28 cellular contexts compared by ENCODE assay signal in the genomic region with DNA sequence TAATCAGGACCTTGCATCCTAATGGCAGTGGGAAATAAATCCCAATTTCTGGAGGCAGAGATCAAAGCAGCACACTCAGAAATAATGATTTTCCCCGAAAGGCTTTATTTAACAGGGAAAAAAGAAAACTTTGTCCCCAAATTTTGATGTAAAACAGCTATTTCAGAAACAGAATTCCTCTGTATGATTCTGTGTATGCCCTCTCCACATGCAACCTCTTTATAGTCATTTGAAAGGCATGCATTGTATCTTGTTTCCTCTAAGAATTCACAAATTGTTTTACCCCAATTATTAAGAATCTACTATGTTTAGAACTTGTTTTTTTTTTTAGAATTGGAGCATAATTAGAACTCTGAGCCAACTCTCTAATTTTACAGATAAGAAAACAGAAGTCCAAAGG. TPM values are rescaled to one million over a fixed set of nuclear protein-coding genes. Genes with fewer than 3 reads are reported as not detected.
A peak's percentile ranks its signal among the peaks of the same experiment; 100 is the strongest.
DNase-seq lines count a peak whose midpoint lies in the region; ATAC-seq and TF ChIP-seq lines count a peak whose summit lies in the region.
"Had no signal": no experiment of that assay in that cellular context is flagged by ENCODE, and none has a peak within 500 bp of the region (broad histone marks: within the 10 kb centered on the region; RNA-seq: fewer than 3 reads in every experiment).

No MANE protein-coding gene starts in this region.

- H2BK20ac ChIP-seq in IMR-90 (ENCODE audit: low read depth, low read length) = 0 out of 2 replicates have a peak overlapping the region, but pooled peaks have one; percentile 49

- ATAC-seq in IMR-90 (ENCODE audit: low read depth) (no peak), GM19467 (IDR thresholded peaks at IDR 0.05; ENCODE audit: unreplicated experiment) (no peak)
- ATAC-seq: activated CD8-positive, alpha-beta memory T cell treated with anti-CD3 and anti-CD28 coated beads, Interleukin-2, amount 10 ng/mL, durations not matched to agents 7 days and 5 days; left lung; naive thymus-derived CD8-positive, alpha-beta T cell; PC-3; sciatic nerve had no signal

- no peak overlapping the region for H2AFZ ChIP-seq in IMR-90 (replicated peaks; ENCODE audit: low read length, poor library complexity)

- no peaks in the 10 kb centered on the region for H3K27me3 ChIP-seq in IMR-90 (ENCODE audit: control insufficient read depth, insufficient read depth, low read length)
- H3K27me3 ChIP-seq: dorsolateral prefrontal cortex, left lung, suprapubic skin, vagina had no signal

- H2BK15ac ChIP-seq in IMR-90 (ENCODE audit: low read depth, low read length) = no peak overlapping the region

- peaks cover 3 to 14% of the 10 kb centered on the region in 2 experiments; a peak in 2 of 4 replicates for H3K79me1 ChIP-seq in IMR-90 (ENCODE audit: low read depth in 1 of 2, low read length in 2 of 2)

- peak overlapping the region; percentile 60; the same call in 1 of the 2 replicates for H3K4ac ChIP-seq in IMR-90 (ENCODE audit: low read depth, low read length)

- no peak overlapping the region for H2AK9ac ChIP-seq in IMR-90 (replicated peaks; ENCODE audit: low read depth, low read length, poor library complexity)

- H4K20me1 ChIP-seq in IMR-90 (ENCODE audit: insufficient read depth, low read length) = no peaks in the 10 kb centered on the region

- H3K56ac ChIP-seq in IMR-90 (ENCODE audit: extremely low read depth, insufficient read depth, low read length) = no peak overlapping the region

- H3K14ac ChIP-seq in IMR-90 (replicated peaks; ENCODE audit: low read depth, low read length) = no peak overlapping the region

- no CpG with 5 or more reads among the region's 1 CpG for WGBS in IMR-90 (ENCODE audit: extremely low coverage in 2 of 2, insufficient read length in 1 of 2), 2 experiments
- WGBS in mesodermal cell (ENCODE audit: insufficient coverage in 2 of 2), 2 experiments = 57 to 88% methylated on average over 1 of the region's 1 CpG

- H3K9me3 ChIP-seq in IMR-90 (ENCODE audit: control insufficient read depth, insufficient read depth, low read length) = no peaks in the 10 kb centered on the region
- no peaks in the 10 kb centered on the region for H3K9me3 ChIP-seq in mesodermal cell (ENCODE audit: control insufficient read depth, low read length)
- H3K9me3 ChIP-seq: left lung, suprapubic skin, vagina had no signal

- no peak overlapping the region for H3K9ac ChIP-seq in IMR-90 (ENCODE audit: low read depth, low read length)

- POLR2A ChIA-PET in IMR-90 (lab: Charles Lee; ENCODE audit: unreplicated experiment) = no interaction called here

- peak overlapping the region; percentile 63; the same call in 1 of the 2 replicates for H4K5ac ChIP-seq in IMR-90 (ENCODE audit: low read depth, low read length)

- peak; percentile 60 for DNase-seq in COLO829 (ENCODE audit: low spot score)
- DNase-seq in IMR-90 = peak; percentile 48
- no peak for DNase-seq in epithelial cell of prostate (ENCODE audit: low read depth, low spot score)
- DNase-seq in dermis blood vessel endothelial cell = no peak
- DNase-seq in activated CD4-positive, alpha-beta T cell treated with anti-CD3 and anti-CD28 coated beads for 1 hour = no peak
- no peak for DNase-seq in HT-29 (ENCODE audit: low spot score)
- DNase-seq: activated CD4-positive, alpha-beta T cell treated with anti-CD3 and anti-CD28 coated beads, Interleukin-2, amount 10 ng/mL, durations not matched to agents 24 days and 14 days; activated CD8-positive, alpha-beta memory T cell treated with anti-CD3 and anti-CD28 coated beads, Interleukin-2, amount 10 ng/mL, durations not matched to agents 7 days and 5 days; activated naive CD4-positive, alpha-beta T cell treated with anti-CD3 and anti-CD28 coated beads, Interleukin-2, amount 10 ng/mL, durations not matched to agents 7 days and 5 days; caudate nucleus; dorsolateral prefrontal cortex; naive thymus-derived CD8-positive, alpha-beta T cell; NCI-H1092 treated with DMSO at 0.1 percent for 48 hours; NCI-H2029 treated with DMSO at 0.1 percent for 48 hours; NCI-H82; PC-3; SIG-M5 had no signal

- H3K4me2 ChIP-seq in IMR-90 (ENCODE audit: low read depth, low read length) = peak overlapping the region; percentile 58; the same call in 1 of the 2 replicates

- peak overlapping the region; percentile 83; the same call in 1 of the 2 replicates for H3K18ac ChIP-seq in IMR-90 (ENCODE audit: low read depth, low read length)

- no peaks in the 10 kb centered on the region for H3K9me1 ChIP-seq in IMR-90 (ENCODE audit: insufficient read depth, low read length)

- intact Hi-C loops in IMR-90 (cut with micrococcal nuclease) = no loop called here

- TF ChIP-seq POLR2A in IMR-90 (IDR thresholded peaks at IDR 0.05; ENCODE audit: low read depth, low read length) = no peak

- H4K8ac ChIP-seq in IMR-90 (ENCODE audit: low read depth in 2 of 2, low read length in 2 of 2) = peak overlapping the region in 1 of 2 experiments; percentile 80; a peak in 2 of 4 replicates

- 0 out of 2 replicates have a peak overlapping the region, but pooled peaks have one; percentile 15 for H3K23ac ChIP-seq in IMR-90 (ENCODE audit: low read depth, low read length)

- dilution Hi-C loops in IMR-90 (cut with HindIII; ENCODE audit: low sequenced_read_pairs, unreplicated experiment) = no loop called here

- in situ Hi-C loops in IMR-90 (cut with MboI; ENCODE audit: low sequenced_read_pairs) = no loop called here

- H2AK5ac ChIP-seq in IMR-90 (ENCODE audit: low read depth, low read length) = no peak overlapping the region

- peak overlapping the region; percentile 94 for H2BK5ac ChIP-seq in IMR-90 (ENCODE audit: low read depth, low read length, poor library complexity, severe bottlenecking)

- no peak overlapping the region for H4K91ac ChIP-seq in IMR-90 (ENCODE audit: insufficient read depth, low read depth, low read length)

- no peak for TF ChIP-seq RAD21 in IMR-90 (IDR thresholded peaks at IDR 0.05; ENCODE audit: low read length)

- peak overlapping the region; percentile 81; the same call in 1 of the 2 replicates for H2BK120ac ChIP-seq in IMR-90 (ENCODE audit: low read depth, low read length)

- CTCF ChIA-PET in IMR-90 (lab: Yijun Ruan, JAX) = no interaction called here

- H3K4me1 ChIP-seq in IMR-90 (ENCODE audit: control insufficient read depth, insufficient read depth, low read length) (peaks cover 1% of the 10 kb centered on the region; the same call in 1 of the 2 replicates), mesodermal cell (ENCODE audit: control insufficient read depth, insufficient read depth, low read length, poor library complexity, severe bottlenecking) (peaks cover 3% of the 10 kb centered on the region)

- no peak for TF ChIP-seq CTCF in IMR-90 (conservative IDR thresholded peaks at IDR 0.05; ENCODE audit: low read depth, low read length)

- no TSS peak for BruUV-seq in IMR-90 (replicated peaks; lab: Mats Ljungman, UMichigan)

- H3K4me3 ChIP-seq in IMR-90 (ENCODE audit: insufficient read depth, low read depth, low read length) (no peak overlapping the region), mesodermal cell (ENCODE audit: extremely low read depth, insufficient read depth, low read length, poor library complexity, severe bottlenecking) (no peak overlapping the region)
- H3K4me3 ChIP-seq: dorsolateral prefrontal cortex, left lung, suprapubic skin, vagina had no signal

- no peaks in the 10 kb centered on the region for H3K36me3 ChIP-seq in IMR-90 (ENCODE audit: control insufficient read depth, insufficient read depth, low read length)
- no peaks in the 10 kb centered on the region for H3K36me3 ChIP-seq in mesodermal cell (ENCODE audit: control insufficient read depth, insufficient read depth, low read length)
- H3K36me3 ChIP-seq: left lung, suprapubic skin, vagina had no signal

- H3K27ac ChIP-seq in IMR-90 (ENCODE audit: insufficient read depth, low read length) (no peak overlapping the region; the same call in 1 of the 2 replicates), epithelial cell of prostate (peak overlapping the region; percentile 31), mesodermal cell (ENCODE audit: low read depth, low read length, severe bottlenecking) (peak overlapping the region; percentile 49)
- H3K27ac ChIP-seq: C4-2B, left lung, suprapubic skin, vagina had no signal

TF ChIP-seq in IMR-90, 13 proteins besides CTCF, POLR2A, EP300 and RAD21:
- TF ChIP-seq SMC3 (IDR thresholded peaks at IDR 0.05; ENCODE audit: low read depth, low read length) = no peak
- no peak for TF ChIP-seq CHD1 (IDR thresholded peaks at IDR 0.05; ENCODE audit: low read depth, low read length)

RNA-seq across cellular contexts. Expression of gene PTAR1, which starts 2.7 kb away (rescaled TPM):
- total RNA-seq in IMR-90 (2012; rRNA removed) = 110 and 115 TPM in 2 replicates
- 7.5 and 10.6 TPM in 2 replicates for polyA plus RNA-seq in IMR-90 (2012; rRNA removed)
- 0.92 and 1.3 TPM in 2 replicates for polyA plus RNA-seq in IMR-90 (2012; cell fraction: cytosol; rRNA removed)
- polyA plus RNA-seq in IMR-90 (2012; cell fraction: nucleus; rRNA removed; ENCODE audit: low replicate concordance) = 3.0 and 27.1 TPM in 2 replicates
- 27.6 TPM for polyA plus RNA-seq in mesodermal cell (2013, experiment 1 of 2)
- polyA plus RNA-seq in mesodermal cell (2013, experiment 2 of 2) = 23.6 TPM
- total RNA-seq in dermis blood vessel endothelial cell = 52.8 and 78.1 TPM in 2 replicates
- 19.5 and 32.2 TPM in 2 replicates for total RNA-seq in HT-29 (2014; rRNA removed; shearing (Covaris generic))

RNA-seq across cellular contexts. Expression of gene CFAP95, which starts 58.1 kb away (rescaled TPM):
- total RNA-seq in IMR-90 (2012; rRNA removed) = not detected in 2 replicates
- polyA plus RNA-seq in IMR-90 (2012; rRNA removed) = not detected in 2 replicates
- not detected in 2 replicates for polyA plus RNA-seq in IMR-90 (2012; cell fraction: cytosol; rRNA removed)
- not detected in 2 replicates for polyA plus RNA-seq in IMR-90 (2012; cell fraction: nucleus; rRNA removed; ENCODE audit: low replicate concordance)
- polyA plus RNA-seq in mesodermal cell (2013, experiment 1 of 2) = 2.1 TPM
- polyA plus RNA-seq in mesodermal cell (2013, experiment 2 of 2) = 2.0 TPM
- total RNA-seq in dermis blood vessel endothelial cell = not detected in 2 replicates
- not detected in 2 replicates for total RNA-seq in HT-29 (2014; rRNA removed; shearing (Covaris generic))
- total RNA-seq: activated CD4-positive, alpha-beta T cell treated with anti-CD3 and anti-CD28 coated beads, Interleukin-2, amount 10 ng/mL, durations not matched to agents 24 days and 14 days; G401; HT1080; mesothelial cell of epicardium; PC-3; sciatic nerve; suprapubic skin; vagina had no signal
- polyA plus RNA-seq: AG04450 had no signal

Comparison
In these comparisons a context has a peak if more than half of its experiments do, and no peak if none do; other contexts are left out.
1. DNase-seq: peak in COLO829 (single experiment) and IMR-90 (single experiment); none in epithelial cell of prostate (single experiment), dermis blood vessel endothelial cell (single experiment), activated CD4-positive, alpha-beta T cell treated with anti-CD3 and anti-CD28 coated beads for 1 hour (single experiment) and HT-29 (single experiment).